In the genomic region with DNA sequence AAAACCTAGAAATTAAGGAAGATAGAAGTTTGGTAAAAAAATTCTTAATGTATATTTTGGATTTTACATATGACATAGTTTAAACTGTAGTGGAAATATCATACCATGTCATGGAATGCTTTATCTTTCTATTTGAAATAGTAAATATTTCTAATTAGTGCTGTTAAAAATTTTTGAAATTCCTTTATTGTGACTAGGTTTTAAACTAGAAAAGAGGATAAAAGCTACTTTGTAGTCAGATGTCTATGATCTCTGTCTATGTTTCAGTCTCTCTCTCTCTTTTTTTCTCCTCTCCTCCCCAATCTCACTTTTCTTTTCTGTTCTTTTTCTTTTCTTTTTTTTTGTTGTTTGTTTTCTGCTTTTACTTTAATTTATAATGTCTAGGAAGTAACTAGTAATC, we compare ENCODE assay signal across 15 cellular contexts.
"Had no signal": no experiment of that assay in that cellular context is flagged by ENCODE, and none has a peak within 500 bp of the region (broad histone marks: within the 10 kb centered on the region; RNA-seq: fewer than 3 reads in every experiment).

No MANE protein-coding gene starts in this region.

- H3K27me3 ChIP-seq: adrenal gland, heart left ventricle, neutrophil, tibial artery, uterus had no signal

- H3K4me3 ChIP-seq: adrenal gland, heart left ventricle, left ventricle myocardium inferior, tibial artery, uterus had no signal

- H3K4me1 Mint-ChIP-seq: activated CD4-positive, alpha-beta T cell treated with anti-CD3 and anti-CD28 coated beads, Interleukin-2, amount 10 ng/mL, durations not matched to agents 24 days and 14 days; stimulated activated effector memory CD8-positive, alpha-beta T cell treated with anti-CD3 and anti-CD28 coated beads, Interleukin-12 subunit alpha, Interleukin-12 subunit beta, amount 100 ng/mL, for 72 hours had no signal

- ATAC-seq: esophagus mucosa; heart left ventricle; stimulated activated effector memory CD8-positive, alpha-beta T cell treated with anti-CD3 and anti-CD28 coated beads, Interleukin-12 subunit alpha, Interleukin-12 subunit beta, amount 100 ng/mL, for 72 hours had no signal

- H3K36me3 ChIP-seq: adrenal gland, heart left ventricle, left ventricle myocardium inferior, neutrophil, tibial artery, uterus had no signal

- H3K4me3 Mint-ChIP-seq: activated CD4-positive, alpha-beta T cell treated with anti-CD3 and anti-CD28 coated beads, Interleukin-2, amount 10 ng/mL, durations not matched to agents 24 days and 14 days; activated naive CD4-positive, alpha-beta T cell treated with anti-CD3 and anti-CD28 coated beads for 36 hours; dendritic cell treated with granulocyte-macrophage colony-stimulating factor and Interleukin-4, amounts not matched to agents 40 ng/mL and 50 ng/mL, for 4 days; stimulated activated effector memory CD8-positive, alpha-beta T cell treated with anti-CD3 and anti-CD28 coated beads, Interleukin-12 subunit alpha, Interleukin-12 subunit beta, amount 100 ng/mL, for 72 hours had no signal

- H3K9me3 Mint-ChIP-seq: activated CD4-positive, alpha-beta T cell treated with anti-CD3 and anti-CD28 coated beads, Interleukin-2, amount 10 ng/mL, durations not matched to agents 24 days and 14 days; activated naive CD4-positive, alpha-beta T cell treated with anti-CD3 and anti-CD28 coated beads for 36 hours; dendritic cell treated with granulocyte-macrophage colony-stimulating factor and Interleukin-4, amounts not matched to agents 40 ng/mL and 50 ng/mL, for 4 days; stimulated activated effector memory CD8-positive, alpha-beta T cell treated with anti-CD3 and anti-CD28 coated beads, Interleukin-12 subunit alpha, Interleukin-12 subunit beta, amount 100 ng/mL, for 72 hours had no signal

- H3K27me3 Mint-ChIP-seq: activated CD4-positive, alpha-beta T cell treated with anti-CD3 and anti-CD28 coated beads, Interleukin-2, amount 10 ng/mL, durations not matched to agents 24 days and 14 days; dendritic cell treated with granulocyte-macrophage colony-stimulating factor and Interleukin-4, amounts not matched to agents 40 ng/mL and 50 ng/mL, for 4 days had no signal

- H3K9me3 ChIP-seq: heart left ventricle, left ventricle myocardium inferior, neutrophil, tibial artery, uterus had no signal

- DNase-seq: activated CD4-positive, alpha-beta T cell treated with anti-CD3 and anti-CD28 coated beads, Interleukin-2, amount 10 ng/mL, durations not matched to agents 24 days and 14 days; activated naive CD4-positive, alpha-beta T cell treated with anti-CD3 and anti-CD28 coated beads for 36 hours; adrenal gland; caudate nucleus; foreskin fibroblast; heart left ventricle; kidney; left ventricle myocardium inferior; posterior cingulate gyrus; tibial artery; uterus had no signal

- H3K27ac Mint-ChIP-seq: activated CD4-positive, alpha-beta T cell treated with anti-CD3 and anti-CD28 coated beads, Interleukin-2, amount 10 ng/mL, durations not matched to agents 24 days and 14 days; activated naive CD4-positive, alpha-beta T cell treated with anti-CD3 and anti-CD28 coated beads for 36 hours; dendritic cell treated with granulocyte-macrophage colony-stimulating factor and Interleukin-4, amounts not matched to agents 40 ng/mL and 50 ng/mL, for 4 days; stimulated activated effector memory CD8-positive, alpha-beta T cell treated with anti-CD3 and anti-CD28 coated beads, Interleukin-12 subunit alpha, Interleukin-12 subunit beta, amount 100 ng/mL, for 72 hours had no signal
